In the genomic region with DNA sequence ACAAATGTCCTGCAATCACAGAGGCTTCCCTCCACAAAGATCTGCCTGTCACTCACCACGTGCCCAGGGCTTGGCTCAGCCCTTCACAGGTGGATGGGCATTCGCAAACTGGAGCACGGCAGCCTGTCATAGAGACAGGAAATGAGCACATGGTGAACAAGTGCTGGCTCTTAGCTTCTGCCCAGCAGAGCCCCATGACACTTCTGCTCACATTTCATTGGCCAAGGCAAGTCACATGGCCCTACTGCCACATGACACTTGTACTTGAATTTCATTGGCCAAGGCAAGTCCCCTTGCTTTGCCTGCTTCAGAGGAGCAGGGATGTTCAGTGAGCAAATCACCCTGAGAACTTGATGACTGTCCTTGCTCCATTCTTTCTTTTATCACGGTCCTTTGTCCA, we compare ENCODE assay signal across 13 cellular contexts.
DNase-seq lines count a peak whose midpoint lies in the region; ATAC-seq and TF ChIP-seq lines count a peak whose summit lies in the region.
"Had no signal": no experiment of that assay in that cellular context is flagged by ENCODE, and none has a peak within 500 bp of the region (broad histone marks: within the 10 kb centered on the region; RNA-seq: fewer than 3 reads in every experiment).

No MANE protein-coding gene starts in this region.

- TF ChIP-seq CTCF in Peyer's patch (IDR thresholded peaks at IDR 0.05): no peak

- no peak overlapping the region for H3K27ac ChIP-seq in Peyer's patch
- H3K27ac ChIP-seq: esophagus muscularis mucosa had no signal

- no peak overlapping the region for H3K4me3 ChIP-seq in Jurkat, Clone E6-1 (ENCODE audit: low read length)
- no peak overlapping the region for H3K4me3 ChIP-seq in Peyer's patch
- H3K4me3 ChIP-seq: esophagus muscularis mucosa had no signal

- H3K27me3 ChIP-seq in Peyer's patch: no peaks in the 10 kb centered on the region

- no peaks in the 10 kb centered on the region for H3K9me3 Mint-ChIP-seq in activated CD4-positive, alpha-beta memory T cell treated with anti-CD3 and anti-CD28 coated beads for 36 hours
- no peaks in the 10 kb centered on the region for H3K9me3 Mint-ChIP-seq in activated CD4-positive, alpha-beta memory T cell treated with anti-CD3 and anti-CD28 coated beads, Interleukin-2, amount 10 ng/mL, durations not matched to agents 7 days and 5 days
- peaks cover 3% of the 10 kb centered on the region for H3K9me3 Mint-ChIP-seq in activated naive CD8-positive, alpha-beta T cell treated with anti-CD3 and anti-CD28 coated beads for 36 hours

- H3K36me3 ChIP-seq in Peyer's patch: no peaks in the 10 kb centered on the region
- H3K36me3 ChIP-seq: esophagus muscularis mucosa had no signal

- DNase-seq in activated CD4-positive, alpha-beta memory T cell treated with anti-CD3 and anti-CD28 coated beads for 36 hours: peak; percentile 44
- DNase-seq in activated CD4-positive, alpha-beta memory T cell treated with anti-CD3 and anti-CD28 coated beads, Interleukin-2, amount 10 ng/mL, durations not matched to agents 7 days and 5 days: no peak
- DNase-seq in Jurkat, Clone E6-1 (ENCODE audit: low read depth, low spot score): peak; percentile 70
- peak; percentile 50 for DNase-seq in activated naive CD8-positive, alpha-beta T cell treated with anti-CD3 and anti-CD28 coated beads for 36 hours
- DNase-seq in stimulated activated CD8-positive, alpha-beta memory T cell treated with anti-CD3 and anti-CD28 coated beads, Interleukin-2, amount 100 ng/mL, for 48 hours (ENCODE audit: low read depth in 2 of 2): peak; percentile 3 to 30
- DNase-seq in Peyer's patch (no peak), left ventricle myocardium superior (no peak), NCI-H146 (lab: John Stamatoyannopoulos, UW) (no peak)
- DNase-seq: activated naive CD4-positive, alpha-beta T cell; NCI-H1417 treated with DMSO at 0.1 percent for 48 hours; T-helper 9 cell had no signal

- intact Hi-C loops in activated CD4-positive, alpha-beta memory T cell treated with anti-CD3 and anti-CD28 coated beads for 36 hours (cut with micrococcal nuclease): no loop called here
- intact Hi-C loops in left ventricle myocardium superior (cut with micrococcal nuclease): no loop called here

- no peaks in the 10 kb centered on the region for H3K36me3 Mint-ChIP-seq in activated CD4-positive, alpha-beta memory T cell treated with anti-CD3 and anti-CD28 coated beads for 36 hours
- no peaks in the 10 kb centered on the region for H3K36me3 Mint-ChIP-seq in activated CD4-positive, alpha-beta memory T cell treated with anti-CD3 and anti-CD28 coated beads, Interleukin-2, amount 10 ng/mL, durations not matched to agents 7 days and 5 days (ENCODE audit: low read depth)
- H3K36me3 Mint-ChIP-seq in activated naive CD8-positive, alpha-beta T cell treated with anti-CD3 and anti-CD28 coated beads for 36 hours: no peaks in the 10 kb centered on the region

- H3K27ac Mint-ChIP-seq in activated CD4-positive, alpha-beta memory T cell treated with anti-CD3 and anti-CD28 coated beads for 36 hours: no peak overlapping the region
- H3K27ac Mint-ChIP-seq in activated CD4-positive, alpha-beta memory T cell treated with anti-CD3 and anti-CD28 coated beads, Interleukin-2, amount 10 ng/mL, durations not matched to agents 7 days and 5 days: no peak overlapping the region
- H3K27ac Mint-ChIP-seq in activated naive CD8-positive, alpha-beta T cell treated with anti-CD3 and anti-CD28 coated beads for 36 hours: peak overlapping the region; percentile 18

- H3K27me3 Mint-ChIP-seq in activated CD4-positive, alpha-beta memory T cell treated with anti-CD3 and anti-CD28 coated beads for 36 hours: peaks cover 13% of the 10 kb centered on the region
- H3K27me3 Mint-ChIP-seq in activated CD4-positive, alpha-beta memory T cell treated with anti-CD3 and anti-CD28 coated beads, Interleukin-2, amount 10 ng/mL, durations not matched to agents 7 days and 5 days: no peaks in the 10 kb centered on the region
- peaks cover 16% of the 10 kb centered on the region for H3K27me3 Mint-ChIP-seq in activated naive CD8-positive, alpha-beta T cell treated with anti-CD3 and anti-CD28 coated beads for 36 hours

- CTCF ChIA-PET in activated CD4-positive, alpha-beta memory T cell treated with anti-CD3 and anti-CD28 coated beads for 36 hours (lab: Charles Lee): no interaction called here
- CTCF ChIA-PET in activated CD4-positive, alpha-beta memory T cell treated with anti-CD3 and anti-CD28 coated beads, Interleukin-2, amount 10 ng/mL, durations not matched to agents 7 days and 5 days (lab: Charles Lee): no interaction called here

- H3K4me1 ChIP-seq in Peyer's patch: no peaks in the 10 kb centered on the region
- H3K4me1 ChIP-seq: esophagus muscularis mucosa had no signal

- POLR2A ChIA-PET in activated CD4-positive, alpha-beta memory T cell treated with anti-CD3 and anti-CD28 coated beads for 36 hours (lab: Charles Lee): no interaction called here
- POLR2A ChIA-PET in activated CD4-positive, alpha-beta memory T cell treated with anti-CD3 and anti-CD28 coated beads, Interleukin-2, amount 10 ng/mL, durations not matched to agents 7 days and 5 days (lab: Charles Lee): no interaction called here

- TF ChIP-seq POLR2A in Peyer's patch (IDR thresholded peaks at IDR 0.05): no peak

- ATAC-seq in left ventricle myocardium superior: no peak
- ATAC-seq: Panc1 had no signal

- no peaks in the 10 kb centered on the region for H3K9me3 ChIP-seq in Peyer's patch
- H3K9me3 ChIP-seq: esophagus muscularis mucosa had no signal

- H3K4me1 Mint-ChIP-seq in activated CD4-positive, alpha-beta memory T cell treated with anti-CD3 and anti-CD28 coated beads for 36 hours (ENCODE audit: low read depth): no peaks in the 10 kb centered on the region
- H3K4me1 Mint-ChIP-seq in activated CD4-positive, alpha-beta memory T cell treated with anti-CD3 and anti-CD28 coated beads, Interleukin-2, amount 10 ng/mL, durations not matched to agents 7 days and 5 days: no peaks in the 10 kb centered on the region
- no peaks in the 10 kb centered on the region for H3K4me1 Mint-ChIP-seq in activated naive CD8-positive, alpha-beta T cell treated with anti-CD3 and anti-CD28 coated beads for 36 hours

- H3K4me3 Mint-ChIP-seq in activated CD4-positive, alpha-beta memory T cell treated with anti-CD3 and anti-CD28 coated beads for 36 hours: no peak overlapping the region
- H3K4me3 Mint-ChIP-seq in activated CD4-positive, alpha-beta memory T cell treated with anti-CD3 and anti-CD28 coated beads, Interleukin-2, amount 10 ng/mL, durations not matched to agents 7 days and 5 days: no peak overlapping the region
- no peak overlapping the region for H3K4me3 Mint-ChIP-seq in activated naive CD8-positive, alpha-beta T cell treated with anti-CD3 and anti-CD28 coated beads for 36 hours

Comparison
In these comparisons a context has a peak if more than half of its experiments do, and no peak if none do; other contexts are left out.
1. DNase-seq: peak in activated CD4-positive, alpha-beta memory T cell treated with anti-CD3 and anti-CD28 coated beads for 36 hours (single experiment), Jurkat, Clone E6-1 (single experiment), activated naive CD8-positive, alpha-beta T cell treated with anti-CD3 and anti-CD28 coated beads for 36 hours (single experiment) and stimulated activated CD8-positive, alpha-beta memory T cell treated with anti-CD3 and anti-CD28 coated beads, Interleukin-2, amount 100 ng/mL, for 48 hours (2 of 2); none in activated CD4-positive, alpha-beta memory T cell treated with anti-CD3 and anti-CD28 coated beads, Interleukin-2, amount 10 ng/mL, durations not matched to agents 7 days and 5 days (single experiment), Peyer's patch (0 of 3), left ventricle myocardium superior (single experiment) and NCI-H146 (single experiment).